Comparison of ENCODE assay signal across 23 cellular contexts in the genomic region with DNA sequence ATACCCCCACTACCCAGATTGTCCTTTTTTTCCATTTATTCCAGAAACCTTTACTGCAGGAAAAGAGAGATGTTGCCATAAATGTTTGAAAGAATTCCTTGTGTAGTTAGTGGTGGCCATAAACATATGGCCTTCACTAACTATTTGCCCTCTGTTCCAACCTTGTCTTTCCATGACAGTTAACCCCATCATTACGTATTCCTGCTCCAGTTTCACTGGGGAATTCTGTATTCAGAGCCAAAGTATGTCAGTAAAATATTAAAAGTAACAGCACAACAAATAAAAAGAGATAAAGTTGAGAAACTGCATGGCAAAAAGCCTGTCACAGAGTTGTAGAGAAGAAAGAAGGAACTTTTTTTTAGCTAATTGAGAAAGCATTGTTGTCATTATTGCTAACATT.
"Had no signal": no experiment of that assay in that cellular context is flagged by ENCODE, and none has a peak within 500 bp of the region (broad histone marks: within the 10 kb centered on the region; RNA-seq: fewer than 3 reads in every experiment).

No MANE protein-coding gene starts in this region.

- H3K27ac Mint-ChIP-seq: activated naive CD4-positive, alpha-beta T cell treated with anti-CD3 and anti-CD28 coated beads, Interleukin-2, amount 50 U/mL, for 72 hours; activated T-helper 17 cell treated with anti-CD3 and anti-CD28 coated beads, Interleukin-2, amount 50 U/mL, for 72 hours; mesothelial cell of epicardium; naive thymus-derived CD8-positive, alpha-beta T cell had no signal

- H3K27me3 Mint-ChIP-seq: central memory CD8-positive, alpha-beta T cell; naive thymus-derived CD8-positive, alpha-beta T cell had no signal

- FAIRE-seq: astrocyte, TTC549 had no signal

- H3K36me3 ChIP-seq: adrenal gland, colonic mucosa, esophagus squamous epithelium, heart right ventricle, left lung, ovary, prostate gland, right atrium auricular region, tibial artery had no signal

- H3K4me1 ChIP-seq: colonic mucosa, esophagus squamous epithelium, left lung, prostate gland had no signal

- H3K9me3 ChIP-seq: adrenal gland, colonic mucosa, esophagus squamous epithelium, heart right ventricle, left lung, ovary, prostate gland, right atrium auricular region, tibial artery had no signal

- DNase-seq: activated CD4-positive, alpha-beta T cell treated with anti-CD3 and anti-CD28 coated beads for 1 hour; activated T-cell treated with anti-CD3 and anti-CD28 coated beads, Interleukin-2, amount 50 U/mL, for 1 hour; adrenal gland; colonic mucosa; dorsolateral prefrontal cortex; esophagus squamous epithelium; heart right ventricle; left lung; naive thymus-derived CD8-positive, alpha-beta T cell; ovary; stimulated activated CD4-positive, alpha-beta T cell treated with anti-CD3 and anti-CD28 coated beads, Interleukin-12 subunit alpha, Interleukin-12 subunit beta, amount 100 ng/mL, for 4 hours; stimulated activated CD4-positive, alpha-beta T cell treated with anti-CD3 and anti-CD28 coated beads, Interleukin-4, amount 100 ng/mL, for 4 hours; stimulated activated naive CD8-positive, alpha-beta T cell treated with anti-CD3 and anti-CD28 coated beads, Interleukin-15, Interleukin-2, amounts not matched to agents 100 U/mL and 50 U/mL, for 24 hours; T-helper 1 cell; tibial artery had no signal

- H3K4me3 Mint-ChIP-seq: activated T-helper 17 cell treated with anti-CD3 and anti-CD28 coated beads, Interleukin-2, amount 50 U/mL, for 72 hours; central memory CD8-positive, alpha-beta T cell; mesothelial cell of epicardium; naive thymus-derived CD8-positive, alpha-beta T cell had no signal

- H3K9me3 Mint-ChIP-seq: activated naive CD4-positive, alpha-beta T cell treated with anti-CD3 and anti-CD28 coated beads, Interleukin-2, amount 50 U/mL, for 72 hours; activated T-helper 17 cell treated with anti-CD3 and anti-CD28 coated beads, Interleukin-2, amount 50 U/mL, for 72 hours; central memory CD8-positive, alpha-beta T cell; mesothelial cell of epicardium; naive thymus-derived CD8-positive, alpha-beta T cell had no signal

- H3K27ac ChIP-seq: adrenal gland, colonic mucosa, dorsolateral prefrontal cortex, esophagus squamous epithelium, ovary, prostate gland, tibial artery had no signal

- H3K4me3 ChIP-seq: adrenal gland, colonic mucosa, dorsolateral prefrontal cortex, esophagus squamous epithelium, heart right ventricle, left lung, ovary, prostate gland, right atrium auricular region, tibial artery had no signal

- ATAC-seq: activated naive CD4-positive, alpha-beta T cell treated with anti-CD3 and anti-CD28 coated beads, Interleukin-2, amount 50 U/mL, for 72 hours; activated T-helper 17 cell treated with anti-CD3 and anti-CD28 coated beads, Interleukin-2, amount 50 U/mL, for 72 hours; left lung; naive thymus-derived CD8-positive, alpha-beta T cell; stimulated activated naive CD8-positive, alpha-beta T cell treated with anti-CD3 and anti-CD28 coated beads, Interleukin-15, Interleukin-2, amounts not matched to agents 100 U/mL and 50 U/mL, for 24 hours had no signal

- H3K4me1 Mint-ChIP-seq: activated T-helper 17 cell treated with anti-CD3 and anti-CD28 coated beads, Interleukin-2, amount 50 U/mL, for 72 hours; central memory CD8-positive, alpha-beta T cell; naive thymus-derived CD8-positive, alpha-beta T cell had no signal

- H3K36me3 Mint-ChIP-seq: activated naive CD4-positive, alpha-beta T cell treated with anti-CD3 and anti-CD28 coated beads, Interleukin-2, amount 50 U/mL, for 72 hours; mesothelial cell of epicardium; naive thymus-derived CD8-positive, alpha-beta T cell had no signal

- H3K27me3 ChIP-seq: adrenal gland, colonic mucosa, dorsolateral prefrontal cortex, esophagus squamous epithelium, heart right ventricle, left lung, ovary, right atrium auricular region, tibial artery had no signal
